ENCODE assay signal across 1 cellular context in the genomic region with DNA sequence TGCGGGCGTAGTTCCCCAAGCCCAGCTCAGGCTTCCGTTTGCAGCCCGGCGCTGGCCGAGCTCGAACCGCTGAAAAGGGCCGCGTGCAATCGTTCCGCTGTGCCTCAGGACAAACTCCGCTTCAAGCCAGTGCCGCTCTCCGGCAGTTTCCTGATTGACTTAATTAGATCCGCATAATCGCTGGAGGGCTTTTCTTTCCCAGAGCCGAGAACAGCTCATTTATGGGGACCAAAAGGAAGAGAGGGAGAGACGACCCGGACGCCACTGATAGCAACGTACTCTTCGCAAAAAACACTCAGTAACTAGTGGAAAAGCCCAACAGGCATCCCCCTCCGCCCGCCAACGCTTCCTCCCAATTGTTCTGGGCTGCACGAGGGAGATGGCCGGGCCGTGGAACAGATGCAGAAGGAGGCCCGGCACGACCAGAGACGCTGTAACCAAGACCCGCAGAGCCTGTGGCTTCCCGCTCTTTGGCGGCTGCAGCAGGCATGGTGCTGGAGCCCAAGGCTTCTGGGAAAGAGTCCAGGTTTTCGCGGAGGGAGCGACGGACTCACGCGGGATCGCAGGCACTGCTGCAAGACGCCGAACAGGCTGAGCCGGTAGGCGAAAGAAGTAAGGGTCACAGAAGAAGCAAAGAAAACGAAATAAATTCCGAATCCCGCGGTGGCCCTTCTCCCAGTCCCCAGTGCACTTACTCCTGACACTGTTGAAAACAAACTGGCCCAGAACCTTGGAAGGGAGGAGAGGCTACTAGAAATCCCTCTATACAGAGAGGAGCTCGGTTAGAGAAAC.
TF ChIP-seq lines count a peak whose summit lies in the region.

No MANE protein-coding gene starts in this region.

TF ChIP-seq in IMR-90, 13 proteins besides CTCF, POLR2A, EP300 and RAD21 (continued from another document):
- TF ChIP-seq SMC3 (IDR thresholded peaks at IDR 0.05; ENCODE audit: low read depth, low read length) = no peak
- no peak for TF ChIP-seq CEBPB (IDR thresholded peaks at IDR 0.05; ENCODE audit: low read depth, low read length)
- no peak for TF ChIP-seq NFE2L2 (IDR thresholded peaks at IDR 0.05; ENCODE audit: low read depth, low read length)
